8 cellular contexts compared by ENCODE assay signal in genomic region chr14:34713681-34714319, GRCh38. TPM values are rescaled to one million over a fixed set of nuclear protein-coding genes. Genes with fewer than 3 reads are reported as not detected.
A peak's percentile ranks its signal among the peaks of the same experiment; 100 is the strongest.
DNase-seq lines count a peak whose midpoint lies in the region; ATAC-seq and TF ChIP-seq lines count a peak whose summit lies in the region.

No MANE protein-coding gene starts in this region.

- peaks cover 33% of the 10 kb centered on the region for H3K4me1 Mint-ChIP-seq in activated CD4-positive, alpha-beta memory T cell treated with anti-CD3 and anti-CD28 coated beads, Interleukin-2, amount 10 ng/mL, durations not matched to agents 7 days and 5 days

- peak; percentile 75 for TF ChIP-seq EP300 in esophagus muscularis mucosa (IDR thresholded peaks at IDR 0.05)

- peak overlapping the region; percentile 73 for H3K27ac Mint-ChIP-seq in activated CD4-positive, alpha-beta memory T cell treated with anti-CD3 and anti-CD28 coated beads, Interleukin-2, amount 10 ng/mL, durations not matched to agents 7 days and 5 days

- POLR2A ChIA-PET in activated CD4-positive, alpha-beta memory T cell treated with anti-CD3 and anti-CD28 coated beads, Interleukin-2, amount 10 ng/mL, durations not matched to agents 7 days and 5 days (lab: Charles Lee): interaction anchor here (0.6 to 3.1 kb wide), 6 partner anchors 9 to 704 kb away, joined by 3 to 17 read pairs (median 5); partner anchors contain the start of genes BAZ1A, FAM177A1, SNX6 and SRP54

- H3K4me1 ChIP-seq in esophagus muscularis mucosa: peaks cover 17 to 52% (median 48%) of the 10 kb centered on the region in 4 donors

- peaks cover 0 to 12% (median 5%) of the 10 kb centered on the region in 4 donors for H3K36me3 ChIP-seq in esophagus muscularis mucosa

- H3K9me3 Mint-ChIP-seq in activated CD4-positive, alpha-beta memory T cell treated with anti-CD3 and anti-CD28 coated beads, Interleukin-2, amount 10 ng/mL, durations not matched to agents 7 days and 5 days: no peaks in the 10 kb centered on the region

- WGBS in esophagus muscularis mucosa: 2% methylated on average over 20 of the region's 33 CpGs

- no peaks in the 10 kb centered on the region for H3K27me3 ChIP-seq in esophagus muscularis mucosa

- H3K4me3 Mint-ChIP-seq in activated CD4-positive, alpha-beta memory T cell treated with anti-CD3 and anti-CD28 coated beads, Interleukin-2, amount 10 ng/mL, durations not matched to agents 7 days and 5 days: peak overlapping the region; percentile 87

- DNase-seq in LoVo (ENCODE audit: low spot score) (peak; percentile 44), esophagus muscularis mucosa (ENCODE audit: extremely low spot score) (no peak), myocyte (ENCODE audit: low read depth) (peak; percentile 92), superior temporal gyrus (ENCODE audit: extremely low spot score) (peak; percentile 80)
- DNase-seq in activated CD4-positive, alpha-beta memory T cell treated with anti-CD3 and anti-CD28 coated beads, Interleukin-2, amount 10 ng/mL, durations not matched to agents 7 days and 5 days: peak; percentile 19
- no peak for DNase-seq in effector CD4-positive, alpha-beta T cell

- H3K9me3 ChIP-seq in esophagus muscularis mucosa: no peaks in the 10 kb centered on the region

- peak overlapping the region; percentile 79 to 95 (median 86) for H3K4me3 ChIP-seq in esophagus muscularis mucosa

- H3K27me3 Mint-ChIP-seq in activated CD4-positive, alpha-beta memory T cell treated with anti-CD3 and anti-CD28 coated beads, Interleukin-2, amount 10 ng/mL, durations not matched to agents 7 days and 5 days: peaks cover 3% of the 10 kb centered on the region

- peaks cover 25% of the 10 kb centered on the region for H3K36me3 Mint-ChIP-seq in activated CD4-positive, alpha-beta memory T cell treated with anti-CD3 and anti-CD28 coated beads, Interleukin-2, amount 10 ng/mL, durations not matched to agents 7 days and 5 days (ENCODE audit: low read depth)

- ATAC-seq in GM19438 (IDR thresholded peaks at IDR 0.05; ENCODE audit: low read depth, unreplicated experiment): peak; percentile 1

- TF ChIP-seq POLR2A in esophagus muscularis mucosa (IDR thresholded peaks at IDR 0.05; ENCODE audit: low read depth): no peak

- H3K27ac ChIP-seq in C4-2B (peak overlapping the region; percentile 78), esophagus muscularis mucosa (replicated peaks in 1 of 4) (peak overlapping the region; percentile 98 to 100 (median 98))

- intact Hi-C loops in esophagus muscularis mucosa (cut with DNase I): loop anchor here (10.0 kb wide), 1 partner anchor 161 kb away; the partner anchor contains the start of gene BAZ1A

- TF ChIP-seq CTCF in C4-2B (conservative IDR thresholded peaks at IDR 0.05) (no peak), esophagus muscularis mucosa (IDR thresholded peaks at IDR 0.05) (no peak)

- CTCF ChIA-PET in activated CD4-positive, alpha-beta memory T cell treated with anti-CD3 and anti-CD28 coated beads, Interleukin-2, amount 10 ng/mL, durations not matched to agents 7 days and 5 days (lab: Charles Lee): interaction anchor here (0.9 to 2.6 kb wide), 2 partner anchors 9 to 16 kb away, joined by 3 to 12 read pairs; no protein-coding TSS in a partner anchor

RNA-seq across cellular contexts. Expression of gene CFL2, which starts 0.6 kb away (rescaled TPM):
- 1 to 10 TPM; 7.7 to 9.0 TPM for total RNA-seq in activated CD4-positive, alpha-beta memory T cell treated with anti-CD3 and anti-CD28 coated beads, Interleukin-2, amount 10 ng/mL, durations not matched to agents 7 days and 5 days
- total RNA-seq in esophagus muscularis mucosa (100 to 1,000 TPM; 247 to 265 (median 257) TPM), myocyte (623 and 628 TPM in 2 replicates)
- polyA plus RNA-seq in myocyte (2012): 153 TPM

Comparison
In these comparisons a context has a peak if more than half of its experiments do, and no peak if none do; other contexts are left out.
1. DNase-seq: peak in LoVo (single experiment), activated CD4-positive, alpha-beta memory T cell treated with anti-CD3 and anti-CD28 coated beads, Interleukin-2, amount 10 ng/mL, durations not matched to agents 7 days and 5 days (single experiment), myocyte (single experiment) and superior temporal gyrus (single experiment); none in esophagus muscularis mucosa (single experiment) and effector CD4-positive, alpha-beta T cell (single experiment).
2. RNA of gene CFL2, which starts 0.6 kb away (total RNA-seq): 623 to 628 TPM in myocyte and 247 to 265 TPM in esophagus muscularis mucosa; 7.7 to 9.0 TPM in activated CD4-positive, alpha-beta memory T cell treated with anti-CD3 and anti-CD28 coated beads, Interleukin-2, amount 10 ng/mL, durations not matched to agents 7 days and 5 days; every median in the first group is over 10 times any median in the second.